ENCODE assay signal across 14 cellular contexts in the genomic region with DNA sequence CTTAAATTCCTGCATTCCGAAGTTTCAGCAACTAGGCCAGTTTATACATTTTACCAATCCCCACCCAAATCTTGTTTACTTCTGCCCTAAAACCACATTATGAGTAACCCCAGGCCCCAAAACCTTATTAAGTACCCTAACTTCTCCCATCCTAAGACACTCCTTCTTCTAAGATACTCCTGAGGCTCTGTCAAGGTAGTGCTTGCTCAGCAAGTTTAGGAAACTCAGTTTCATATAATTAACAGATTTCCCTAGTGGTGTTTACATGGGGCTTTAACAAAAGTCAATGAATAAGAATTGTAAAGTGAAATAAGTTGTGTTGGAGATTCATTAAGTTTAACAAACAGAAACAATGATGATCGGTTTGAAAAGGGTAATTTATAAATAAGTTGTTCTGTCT.
"Had no signal": no experiment of that assay in that cellular context is flagged by ENCODE, and none has a peak within 500 bp of the region (broad histone marks: within the 10 kb centered on the region; RNA-seq: fewer than 3 reads in every experiment).

No MANE protein-coding gene starts in this region.

- H3K4me3 ChIP-seq: cardiac muscle cell, colonic mucosa, heart right ventricle, left ventricle myocardium inferior, sigmoid colon, tibial artery had no signal

- H3K36me3 ChIP-seq: cardiac muscle cell, colonic mucosa had no signal

- H3K9me3 Mint-ChIP-seq: activated CD8-positive, alpha-beta T cell treated with anti-CD3 and anti-CD28 coated beads for 36 hours; neural crest cell had no signal

- H3K27me3 Mint-ChIP-seq: activated CD8-positive, alpha-beta T cell treated with anti-CD3 and anti-CD28 coated beads for 36 hours had no signal

- ATAC-seq: activated CD8-positive, alpha-beta T cell treated with anti-CD3 and anti-CD28 coated beads for 36 hours; heart right ventricle had no signal

- DNase-seq: activated CD8-positive, alpha-beta T cell treated with anti-CD3 and anti-CD28 coated beads for 36 hours; activated naive CD4-positive, alpha-beta T cell treated with Interleukin-2 at 50 U/mL for 16 hours; colonic mucosa; foreskin melanocyte; heart right ventricle; left ventricle myocardium inferior; mesendoderm; sigmoid colon; stimulated activated CD4-positive, alpha-beta T cell treated with anti-CD3 and anti-CD28 coated beads, Interleukin-12 subunit alpha, Interleukin-12 subunit beta, amount 100 ng/mL, for 4 hours; stimulated activated CD4-positive, alpha-beta T cell treated with anti-CD3 and anti-CD28 coated beads, Interleukin-4, amount 100 ng/mL, for 1 hour; T1000; tibial artery had no signal

- H3K9me3 ChIP-seq: colonic mucosa, heart right ventricle, sigmoid colon, tibial artery had no signal

- H3K27ac ChIP-seq: cardiac muscle cell, colonic mucosa, heart right ventricle, left ventricle myocardium inferior, sigmoid colon, tibial artery had no signal

- H3K27me3 ChIP-seq: cardiac muscle cell, colonic mucosa, heart right ventricle, sigmoid colon, tibial artery had no signal

- H3K4me3 Mint-ChIP-seq: activated CD8-positive, alpha-beta T cell treated with anti-CD3 and anti-CD28 coated beads for 36 hours; neural crest cell had no signal

- H3K27ac Mint-ChIP-seq: activated CD8-positive, alpha-beta T cell treated with anti-CD3 and anti-CD28 coated beads for 36 hours had no signal

- H3K4me1 Mint-ChIP-seq: neural crest cell had no signal
